10 cellular contexts compared by ENCODE assay signal in genomic region chr2:237227190-237227988, GRCh38.
DNase-seq lines count a peak whose midpoint lies in the region; ATAC-seq and FAIRE-seq lines count a peak whose summit lies in the region.
"Had no signal": no experiment of that assay in that cellular context is flagged by ENCODE, and none has a peak within 500 bp of the region (broad histone marks: within the 10 kb centered on the region; RNA-seq: fewer than 3 reads in every experiment).

No MANE protein-coding gene starts in this region.

- peak; percentile 27 to 56 for DNase-seq in activated naive CD4-positive, alpha-beta T cell treated with anti-CD3 and anti-CD28 coated beads, Interleukin-2, amount 50 U/mL, for 72 hours (ENCODE audit: low spot score in 2 of 2)
- no peak for DNase-seq in activated naive CD4-positive, alpha-beta T cell treated with anti-CD3 and anti-CD28 coated beads, Interleukin-2, amount 50 U/mL, for 16 hours
- DNase-seq in activated T-cell treated with anti-CD3 and anti-CD28 coated beads, Interleukin-2, amount 50 U/mL, for 72 hours = peak; percentile 25 to 43
- DNase-seq in glomerular visceral epithelial cell (ENCODE audit: extremely low spot score) (peak; percentile 97), urothelium cell line (ENCODE audit: low spot score) (peak; percentile 78)
- DNase-seq: effector CD8-positive, alpha-beta T cell; NCI-H82 had no signal

- H3K36me3 Mint-ChIP-seq in activated naive CD4-positive, alpha-beta T cell treated with anti-CD3 and anti-CD28 coated beads, Interleukin-2, amount 50 U/mL, for 72 hours = no peaks in the 10 kb centered on the region
- peaks cover 0 to 2% of the 10 kb centered on the region in 2 donors for H3K36me3 Mint-ChIP-seq in activated T-cell treated with anti-CD3 and anti-CD28 coated beads, Interleukin-2, amount 50 U/mL, for 72 hours (ENCODE audit: insufficient read depth in 2 of 2)

- FAIRE-seq in urothelium cell line (lab: Jason Lieb, UNC) = peak; percentile 83

- peak overlapping the region in 1 of 2 donors; percentile 21 for H3K4me3 Mint-ChIP-seq in activated T-cell treated with anti-CD3 and anti-CD28 coated beads, Interleukin-2, amount 50 U/mL, for 72 hours

- H3K27me3 Mint-ChIP-seq in activated T-cell treated with anti-CD3 and anti-CD28 coated beads, Interleukin-2, amount 50 U/mL, for 72 hours (ENCODE audit: low read depth) = peaks cover 48% of the 10 kb centered on the region

- H3K9me3 Mint-ChIP-seq in activated naive CD4-positive, alpha-beta T cell treated with anti-CD3 and anti-CD28 coated beads, Interleukin-2, amount 50 U/mL, for 72 hours = peaks cover 0 to 8% of the 10 kb centered on the region in 2 donors
- no peaks in the 10 kb centered on the region for H3K9me3 Mint-ChIP-seq in activated T-cell treated with anti-CD3 and anti-CD28 coated beads, Interleukin-2, amount 50 U/mL, for 72 hours

- peak; percentile 91 to 92 for ATAC-seq in activated naive CD4-positive, alpha-beta T cell treated with anti-CD3 and anti-CD28 coated beads, Interleukin-2, amount 50 U/mL, for 72 hours
- peak; percentile 84 to 89 for ATAC-seq in activated T-cell treated with anti-CD3 and anti-CD28 coated beads, Interleukin-2, amount 50 U/mL, for 72 hours (replicated peaks in 1 of 2)
- ATAC-seq in HG03108 (IDR thresholded peaks at IDR 0.05; ENCODE audit: unreplicated experiment) (no peak), GM21526 (IDR thresholded peaks at IDR 0.05; ENCODE audit: low FRiP score, unreplicated experiment) (no peak), HG02840 (IDR thresholded peaks at IDR 0.05; ENCODE audit: low FRiP score, unreplicated experiment) (no peak)

- peaks cover 15% of the 10 kb centered on the region for H3K4me1 Mint-ChIP-seq in activated T-cell treated with anti-CD3 and anti-CD28 coated beads, Interleukin-2, amount 50 U/mL, for 72 hours (ENCODE audit: low read depth)

- H3K27ac Mint-ChIP-seq in activated naive CD4-positive, alpha-beta T cell treated with anti-CD3 and anti-CD28 coated beads, Interleukin-2, amount 50 U/mL, for 72 hours = no peak overlapping the region
- no peak overlapping the region for H3K27ac Mint-ChIP-seq in activated T-cell treated with anti-CD3 and anti-CD28 coated beads, Interleukin-2, amount 50 U/mL, for 72 hours

Comparison
In these comparisons a context has a peak if more than half of its experiments do, and no peak if none do; other contexts are left out.
1. ATAC-seq: peak in activated naive CD4-positive, alpha-beta T cell treated with anti-CD3 and anti-CD28 coated beads, Interleukin-2, amount 50 U/mL, for 72 hours (2 of 2) and activated T-cell treated with anti-CD3 and anti-CD28 coated beads, Interleukin-2, amount 50 U/mL, for 72 hours (2 of 2); none in HG03108 (single experiment), GM21526 (single experiment) and HG02840 (single experiment).